In the genomic region with DNA sequence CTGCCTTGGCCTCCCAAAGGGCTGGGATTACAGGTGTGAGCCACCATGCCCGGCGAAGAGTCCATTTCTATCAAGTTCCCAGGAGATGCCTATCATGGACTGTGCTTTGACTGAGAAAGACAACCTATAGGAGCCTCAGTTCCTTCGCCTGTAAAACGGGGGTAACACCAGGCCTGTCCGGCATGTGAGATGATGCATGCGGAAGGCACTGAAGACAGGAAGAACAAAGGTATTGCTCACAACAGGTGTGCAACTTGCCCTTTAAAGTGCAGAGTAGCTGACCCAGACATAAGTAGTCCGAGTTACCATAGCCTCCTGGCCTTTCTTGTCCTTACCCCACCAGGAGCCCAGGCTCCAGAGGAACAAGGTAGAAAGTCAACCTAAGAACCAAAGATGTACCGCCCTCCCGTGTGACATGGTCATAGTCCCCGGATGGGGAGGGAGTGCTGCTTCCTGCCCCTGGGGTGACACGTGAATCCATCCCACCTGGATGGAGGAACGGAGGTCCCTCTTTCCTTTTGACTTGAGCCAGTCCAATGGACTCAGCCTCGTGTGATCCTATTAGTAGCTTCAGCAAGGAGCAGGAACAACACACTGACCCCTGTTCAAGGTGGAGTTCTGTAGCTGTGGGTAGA, we compare ENCODE assay signal across 19 cellular contexts.
"Had no signal": no experiment of that assay in that cellular context is flagged by ENCODE, and none has a peak within 500 bp of the region (broad histone marks: within the 10 kb centered on the region; RNA-seq: fewer than 3 reads in every experiment).

No MANE protein-coding gene starts in this region.

- H3K27me3 Mint-ChIP-seq: effector memory CD8-positive, alpha-beta T cell; stimulated activated naive CD8-positive, alpha-beta T cell treated with anti-CD3 and anti-CD28 coated beads, Interleukin-15, amount 100 ng/mL, for 72 hours had no signal

- H3K27ac Mint-ChIP-seq: dendritic cell treated with granulocyte-macrophage colony-stimulating factor and Interleukin-4, amounts not matched to agents 40 ng/mL and 50 ng/mL, for 4 days had no signal

- H3K36me3 ChIP-seq: esophagus muscularis mucosa, gastrocnemius medialis, heart right ventricle, pancreas, prostate gland, right lobe of liver had no signal

- FAIRE-seq: islet of Langerhans, pancreas had no signal

- H3K4me3 ChIP-seq: esophagus muscularis mucosa, gastrocnemius medialis, heart right ventricle, pancreas, prostate gland, right lobe of liver, testis had no signal

- H3K9me3 Mint-ChIP-seq: dendritic cell treated with granulocyte-macrophage colony-stimulating factor and Interleukin-4, amounts not matched to agents 40 ng/mL and 50 ng/mL, for 4 days; effector memory CD8-positive, alpha-beta T cell; stimulated activated effector memory CD8-positive, alpha-beta T cell treated with anti-CD3 and anti-CD28 coated beads, Interleukin-12 subunit alpha, Interleukin-12 subunit beta, amount 100 ng/mL, for 72 hours; stimulated activated naive CD8-positive, alpha-beta T cell treated with anti-CD3 and anti-CD28 coated beads, Interleukin-15, amount 100 ng/mL, for 72 hours had no signal

- H3K27me3 ChIP-seq: esophagus muscularis mucosa, gastrocnemius medialis, pancreas, right lobe of liver, testis had no signal

- DNase-seq: effector memory CD8-positive, alpha-beta T cell; gastrocnemius medialis; heart right ventricle; mesendoderm; naive thymus-derived CD4-positive, alpha-beta T cell; pancreas; retina; right lobe of liver; stimulated activated CD4-positive, alpha-beta T cell treated with anti-CD3 and anti-CD28 coated beads, Interleukin-4, amount 100 ng/mL, for 1 hour; stimulated activated CD8-positive, alpha-beta memory T cell treated with anti-CD3 and anti-CD28 coated beads, Interleukin-4, amount 100 ng/mL, for 48 hours; stimulated activated naive CD8-positive, alpha-beta T cell treated with anti-CD3 and anti-CD28 coated beads, Interleukin-15, amount 100 ng/mL, for 72 hours; testis; trophoblast cell had no signal

- H3K4me1 ChIP-seq: pancreas, prostate gland, right lobe of liver, testis had no signal

- H3K4me3 Mint-ChIP-seq: dendritic cell treated with granulocyte-macrophage colony-stimulating factor and Interleukin-4, amounts not matched to agents 40 ng/mL and 50 ng/mL, for 4 days; stimulated activated effector memory CD8-positive, alpha-beta T cell treated with anti-CD3 and anti-CD28 coated beads, Interleukin-12 subunit alpha, Interleukin-12 subunit beta, amount 100 ng/mL, for 72 hours; stimulated activated naive CD8-positive, alpha-beta T cell treated with anti-CD3 and anti-CD28 coated beads, Interleukin-15, amount 100 ng/mL, for 72 hours had no signal

- H3K27ac ChIP-seq: epithelial cell of prostate, esophagus muscularis mucosa, heart right ventricle, pancreas, prostate gland, right lobe of liver, testis had no signal

- H3K9me3 ChIP-seq: esophagus muscularis mucosa, gastrocnemius medialis, heart right ventricle, pancreas, prostate gland, right lobe of liver, testis had no signal

- H3K36me3 Mint-ChIP-seq: naive thymus-derived CD4-positive, alpha-beta T cell; stimulated activated effector memory CD8-positive, alpha-beta T cell treated with anti-CD3 and anti-CD28 coated beads, Interleukin-12 subunit alpha, Interleukin-12 subunit beta, amount 100 ng/mL, for 72 hours had no signal
